In genomic region chr5:127447822-127448221, GRCh38 we compare ENCODE assay signal across 24 cellular contexts.
DNase-seq lines count a peak whose midpoint lies in the region; TF ChIP-seq lines count a peak whose summit lies in the region.
"Had no signal": no experiment of that assay in that cellular context is flagged by ENCODE, and none has a peak within 500 bp of the region (broad histone marks: within the 10 kb centered on the region; RNA-seq: fewer than 3 reads in every experiment).

No MANE protein-coding gene starts in this region.

- no peaks in the 10 kb centered on the region for H3K36me3 Mint-ChIP-seq in activated CD4-positive, alpha-beta T cell treated with anti-CD3 and anti-CD28 coated beads, Interleukin-2, amount 10 ng/mL, durations not matched to agents 7 days and 5 days (ENCODE audit: low read depth)
- H3K36me3 Mint-ChIP-seq: T-cell had no signal

- H3K27me3 ChIP-seq in brain microvascular endothelial cell (replicated peaks), result no peaks in the 10 kb centered on the region
- H3K27me3 ChIP-seq in MM.1S (replicated peaks; ENCODE audit: insufficient read depth, low read length), result no peaks in the 10 kb centered on the region
- H3K27me3 ChIP-seq: BLaER1 had no signal

- in situ Hi-C loops in brain microvascular endothelial cell (cut with HindIII; ENCODE audit: low pct_ligation_motif_present, low sequenced_read_pairs), result no loop called here

- no peak overlapping the region for H3K4me2 ChIP-seq in MM.1S (ENCODE audit: low read depth, low read length)
- H3K4me2 ChIP-seq: BLaER1 had no signal

- CTCF ChIA-PET in AG04449 (lab: Yijun Ruan, JAX), result no interaction called here
- CTCF ChIA-PET in activated CD4-positive, alpha-beta T cell treated with anti-CD3 and anti-CD28 coated beads, Interleukin-2, amount 10 ng/mL, durations not matched to agents 7 days and 5 days (lab: Charles Lee), result no interaction called here

- H3K4me3 ChIP-seq in AG04449 (ENCODE audit: low read depth, low read length) (no peak overlapping the region), brain microvascular endothelial cell (ENCODE audit: low read depth, low read length) (no peak overlapping the region), MM.1S (ENCODE audit: low read length) (no peak overlapping the region)
- H3K4me3 ChIP-seq: BLaER1, psoas muscle had no signal

- H4K20me1 ChIP-seq in MM.1S (ENCODE audit: insufficient read depth, low read length), result no peaks in the 10 kb centered on the region
- H4K20me1 ChIP-seq: BLaER1 had no signal

- peak; percentile 42 for DNase-seq in AG04449 (ENCODE audit: low read depth, low spot score)
- peak; percentile 91 for DNase-seq in LHCN-M2 (ENCODE audit: low read depth)
- peak; percentile 75 for DNase-seq in brain microvascular endothelial cell
- DNase-seq in hepatic stellate cell (ENCODE audit: low spot score), result peak; percentile 23
- DNase-seq in activated CD4-positive, alpha-beta T cell treated with anti-CD3 and anti-CD28 coated beads, Interleukin-2, amount 10 ng/mL, durations not matched to agents 7 days and 5 days, result no peak
- no peak for DNase-seq in NCI-H2227 treated with DMSO at 0.1 percent for 48 hours (lab: John Stamatoyannopoulos, UW)
- DNase-seq in MM.1S, result no peak
- no peak for DNase-seq in NCI-H2171 (lab: John Stamatoyannopoulos, UW)
- DNase-seq: activated CD4-positive, alpha-beta T cell treated with anti-CD3 and anti-CD28 coated beads for 48 hours; activated CD8-positive, alpha-beta memory T cell treated with anti-CD3 and anti-CD28 coated beads, Interleukin-2, amount 50 U/mL, for 4 hours; activated effector memory CD4-positive, alpha-beta T cell treated with anti-CD3 and anti-CD28 coated beads, Interleukin-2, amount 50 U/mL, for 16 hours; amygdala; effector CD8-positive, alpha-beta T cell; foreskin melanocyte; NCI-H2029 treated with DMSO at 0.1 percent for 48 hours; NCI-H524; psoas muscle; Right ventricle myocardium superior; stimulated activated CD4-positive, alpha-beta T cell treated with anti-CD3 and anti-CD28 coated beads, Interleukin-4, amount 100 ng/mL, for 24 hours; T-cell had no signal

- no peaks in the 10 kb centered on the region for H3K9me2 ChIP-seq in MM.1S (replicated peaks; ENCODE audit: insufficient read depth, low read length)

- H3K27ac Mint-ChIP-seq in activated CD4-positive, alpha-beta T cell treated with anti-CD3 and anti-CD28 coated beads, Interleukin-2, amount 10 ng/mL, durations not matched to agents 7 days and 5 days, result no peak overlapping the region
- H3K27ac Mint-ChIP-seq: T-cell had no signal

- POLR2A ChIA-PET in AG04449 (lab: Yijun Ruan, JAX), result interaction anchor here (0.7 kb wide), 1 partner anchor 770 kb away, joined by 3 read pairs; no protein-coding TSS in a partner anchor
- POLR2A ChIA-PET in activated CD4-positive, alpha-beta T cell treated with anti-CD3 and anti-CD28 coated beads, Interleukin-2, amount 10 ng/mL, durations not matched to agents 7 days and 5 days (lab: Charles Lee), result interaction anchor here (0.6 kb wide), 1 partner anchor 986 kb away, joined by 3 read pairs; no protein-coding TSS in a partner anchor

- H3K27ac ChIP-seq in brain microvascular endothelial cell (peak overlapping the region; percentile 36), MM.1S (ENCODE audit: low read length) (no peak overlapping the region)
- H3K27ac ChIP-seq: BLaER1, HL-60, psoas muscle had no signal

- peaks cover 8% of the 10 kb centered on the region for H3K4me1 ChIP-seq in MM.1S (ENCODE audit: low read length)
- H3K4me1 ChIP-seq: BLaER1, psoas muscle had no signal

- no peaks in the 10 kb centered on the region for H3K9me3 ChIP-seq in MM.1S (replicated peaks; ENCODE audit: insufficient read depth, low read length)
- H3K9me3 ChIP-seq: BLaER1, psoas muscle had no signal

- no peaks in the 10 kb centered on the region for H3K9me3 Mint-ChIP-seq in activated CD4-positive, alpha-beta T cell treated with anti-CD3 and anti-CD28 coated beads, Interleukin-2, amount 10 ng/mL, durations not matched to agents 7 days and 5 days
- H3K9me3 Mint-ChIP-seq: central memory CD8-positive, alpha-beta T cell; T-cell had no signal

- no peak for TF ChIP-seq CTCF in AG04449 (IDR thresholded peaks at IDR 0.05; ENCODE audit: insufficient read depth, low read length, missing control alignments)
- no peak for TF ChIP-seq CTCF in brain microvascular endothelial cell (IDR thresholded peaks at IDR 0.05; ENCODE audit: low read depth, low read length, missing control alignments)
- TF ChIP-seq CTCF in MM.1S (IDR thresholded peaks at IDR 0.05; ENCODE audit: low read length), result no peak

- H3K36me3 ChIP-seq in brain microvascular endothelial cell (replicated peaks), result no peaks in the 10 kb centered on the region
- no peaks in the 10 kb centered on the region for H3K36me3 ChIP-seq in MM.1S (replicated peaks; ENCODE audit: insufficient read depth, low read length)
- H3K36me3 ChIP-seq: BLaER1 had no signal

- H2AFZ ChIP-seq in MM.1S (ENCODE audit: low read length), result no peak overlapping the region

- no peak overlapping the region for H3K4me3 Mint-ChIP-seq in activated CD4-positive, alpha-beta T cell treated with anti-CD3 and anti-CD28 coated beads, Interleukin-2, amount 10 ng/mL, durations not matched to agents 7 days and 5 days
- H3K4me3 Mint-ChIP-seq: central memory CD8-positive, alpha-beta T cell; neural crest cell; T-cell had no signal

- no peaks in the 10 kb centered on the region for H3F3A ChIP-seq in MM.1S (ENCODE audit: insufficient read depth, low read length)

- peaks cover 6% of the 10 kb centered on the region for H3K27me3 Mint-ChIP-seq in activated CD4-positive, alpha-beta T cell treated with anti-CD3 and anti-CD28 coated beads, Interleukin-2, amount 10 ng/mL, durations not matched to agents 7 days and 5 days

- H3K79me2 ChIP-seq in MM.1S (ENCODE audit: low read length), result no peaks in the 10 kb centered on the region

- H3K4me1 Mint-ChIP-seq in activated CD4-positive, alpha-beta T cell treated with anti-CD3 and anti-CD28 coated beads, Interleukin-2, amount 10 ng/mL, durations not matched to agents 7 days and 5 days, result no peaks in the 10 kb centered on the region
- H3K4me1 Mint-ChIP-seq: central memory CD8-positive, alpha-beta T cell; T-cell had no signal

- H3K9ac ChIP-seq in MM.1S (ENCODE audit: low read length), result no peak overlapping the region
- H3K9ac ChIP-seq: BLaER1 had no signal

Comparison
In these comparisons a context has a peak if more than half of its experiments do, and no peak if none do; other contexts are left out.
1. DNase-seq: peak in AG04449 (single experiment), LHCN-M2 (single experiment), brain microvascular endothelial cell (single experiment) and hepatic stellate cell (single experiment); none in activated CD4-positive, alpha-beta T cell treated with anti-CD3 and anti-CD28 coated beads, Interleukin-2, amount 10 ng/mL, durations not matched to agents 7 days and 5 days (single experiment), NCI-H2227 treated with DMSO at 0.1 percent for 48 hours (single experiment), MM.1S (single experiment) and NCI-H2171 (single experiment).